In genomic region chr5:65907138-65907537, GRCh38 we compare ENCODE assay signal across 25 cellular contexts. TPM values are rescaled to one million over a fixed set of nuclear protein-coding genes. Genes with fewer than 3 reads are reported as not detected.
DNase-seq lines count a peak whose midpoint lies in the region; ATAC-seq and TF ChIP-seq lines count a peak whose summit lies in the region.
"Had no signal": no experiment of that assay in that cellular context is flagged by ENCODE, and none has a peak within 500 bp of the region (broad histone marks: within the 10 kb centered on the region; RNA-seq: fewer than 3 reads in every experiment).

No MANE protein-coding gene starts in this region.

- CTCF ChIA-PET in RWPE1 (lab: Yijun Ruan, JAX), result no interaction called here

- TF ChIP-seq CTCF in RWPE1 (conservative IDR thresholded peaks at IDR 0.05; ENCODE audit: low read depth) (no peak), ascending aorta (IDR thresholded peaks at IDR 0.05) (no peak)

- no peaks in the 10 kb centered on the region for H3K36me3 ChIP-seq in ascending aorta
- H3K36me3 ChIP-seq: gastroesophageal sphincter, left ventricle myocardium inferior, neural progenitor cell, upper lobe of left lung, WERI-Rb-1 had no signal

- H3K27ac ChIP-seq in RWPE1, result no peak overlapping the region
- peak overlapping the region; percentile 24 for H3K27ac ChIP-seq in epithelial cell of prostate
- H3K27ac ChIP-seq in ascending aorta, result no peak overlapping the region
- H3K27ac ChIP-seq: gastroesophageal sphincter, left ventricle myocardium inferior, neural progenitor cell, upper lobe of left lung, WERI-Rb-1 had no signal

- peak; percentile 0 for DNase-seq in NCI-H345 (lab: John Stamatoyannopoulos, UW)
- DNase-seq in NCI-H345 treated with DMSO at 0.1 percent for 48 hours (lab: John Stamatoyannopoulos, UW; ENCODE audit: unreplicated experiment), result no peak
- peak; percentile 53 for DNase-seq in RWPE1 (ENCODE audit: low spot score)
- no peak for DNase-seq in epithelial cell of prostate (ENCODE audit: low read depth, low spot score)
- DNase-seq in COLO668 (lab: John Stamatoyannopoulos, UW; ENCODE audit: unreplicated experiment), result no peak
- no peak for DNase-seq in NCI-H1694 treated with DMSO at 0.1 percent for 48 hours (lab: John Stamatoyannopoulos, UW)
- no peak for DNase-seq in ascending aorta (ENCODE audit: low spot score in 2 of 2)
- DNase-seq: activated CD4-positive, alpha-beta T cell treated with anti-CD3 and anti-CD28 coated beads, Interleukin-2, amount 50 U/mL, for 48 hours; activated naive CD4-positive, alpha-beta T cell; activated T-cell treated with anti-CD3 and anti-CD28 coated beads for 4 hours; DMS79; left ventricle myocardium inferior; mucosa of descending colon; MV-4-11; NCI-H2029 treated with DMSO at 0.1 percent for 48 hours; NCI-H524 treated with DMSO at 0.1 percent for 48 hours; SIG-M5; stimulated activated CD4-positive, alpha-beta T cell treated with anti-CD3 and anti-CD28 coated beads, Interleukin-4, amount 100 ng/mL, for 24 hours; T-helper 1 cell; upper lobe of left lung; WERI-Rb-1 had no signal

- no peak overlapping the region for H3K4me3 ChIP-seq in ascending aorta
- H3K4me3 ChIP-seq: gastroesophageal sphincter, K562, left ventricle myocardium inferior, mucosa of descending colon, neural progenitor cell, upper lobe of left lung had no signal

- no peaks in the 10 kb centered on the region for H3K9me3 ChIP-seq in ascending aorta
- H3K9me3 ChIP-seq: gastroesophageal sphincter, left ventricle myocardium inferior, mucosa of descending colon, upper lobe of left lung had no signal

- no peaks in the 10 kb centered on the region for H3K27me3 ChIP-seq in ascending aorta
- H3K27me3 ChIP-seq: gastroesophageal sphincter, neural progenitor cell, upper lobe of left lung had no signal

- no peak for ATAC-seq in GM18498 (IDR thresholded peaks at IDR 0.05; ENCODE audit: unreplicated experiment)
- ATAC-seq: gastroesophageal sphincter, K562, mucosa of descending colon had no signal

- no peaks in the 10 kb centered on the region for H3K4me1 ChIP-seq in ascending aorta
- H3K4me1 ChIP-seq: gastroesophageal sphincter, left ventricle myocardium inferior, neural progenitor cell, upper lobe of left lung had no signal

- POLR2A ChIA-PET in RWPE1 (lab: Yijun Ruan, JAX; ENCODE audit: low non-redundant PET), result interaction anchor here (0.7 kb wide), 1 partner anchor 86 kb away, joined by 5 read pairs; no protein-coding TSS in a partner anchor

- intact Hi-C loops in ascending aorta (cut with DNase I), result no loop called here

RNA-seq across cellular contexts. Expression of gene ERBIN, which starts 19.2 kb away (rescaled TPM):
- total RNA-seq in ascending aorta, result 12.0 TPM

Comparison
In these comparisons a context has a peak if more than half of its experiments do, and no peak if none do; other contexts are left out.
1. DNase-seq: peak in NCI-H345 (single experiment) and RWPE1 (single experiment); none in NCI-H345 treated with DMSO at 0.1 percent for 48 hours (single experiment), epithelial cell of prostate (single experiment), COLO668 (single experiment), NCI-H1694 treated with DMSO at 0.1 percent for 48 hours (single experiment) and ascending aorta (0 of 2).